11 cellular contexts compared by ENCODE assay signal in the genomic region with DNA sequence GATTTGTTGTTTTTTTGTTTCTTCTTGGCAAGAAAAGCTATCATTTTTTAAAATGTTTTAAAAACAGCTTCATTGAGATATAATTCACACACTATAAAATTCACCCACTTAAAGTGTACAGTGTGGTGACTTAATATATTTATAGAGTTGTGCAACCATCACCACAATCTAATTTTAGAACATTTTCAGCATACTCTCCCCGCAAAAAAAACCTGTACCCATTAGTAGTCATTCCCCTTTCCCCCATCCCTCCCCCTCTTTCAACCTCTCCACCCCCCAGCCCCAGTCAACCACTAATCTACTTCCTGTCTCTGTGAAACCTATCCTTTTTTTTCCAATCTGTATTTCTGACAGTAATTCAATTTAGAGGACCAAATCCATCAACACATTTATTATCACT. TPM values are rescaled to one million over a fixed set of nuclear protein-coding genes. Genes with fewer than 3 reads are reported as not detected.
DNase-seq lines count a peak whose midpoint lies in the region; ATAC-seq and TF ChIP-seq lines count a peak whose summit lies in the region.
"Had no signal": no experiment of that assay in that cellular context is flagged by ENCODE, and none has a peak within 500 bp of the region (broad histone marks: within the 10 kb centered on the region; RNA-seq: fewer than 3 reads in every experiment).

No MANE protein-coding gene starts in this region.

- no peaks in the 10 kb centered on the region for H3K36me3 Mint-ChIP-seq in progenitor cell of endocrine pancreas (ENCODE audit: insufficient read depth)

- peaks cover 1% of the 10 kb centered on the region for H3K4me1 Mint-ChIP-seq in progenitor cell of endocrine pancreas (ENCODE audit: low read depth)
- H3K4me1 Mint-ChIP-seq: central memory CD8-positive, alpha-beta T cell had no signal

- DNase-seq in NCI-H2107 treated with DMSO at 0.1 percent for 48 hours (lab: John Stamatoyannopoulos, UW; ENCODE audit: unreplicated experiment) (peak; percentile 37), NCI-H2107 (lab: John Stamatoyannopoulos, UW) (no peak), SK-N-MC (ENCODE audit: low read depth, low spot score) (no peak), progenitor cell of endocrine pancreas (ENCODE audit: low spot score, unreplicated experiment) (no peak), DMS153 treated with DMSO at 0.1 percent for 48 hours (lab: John Stamatoyannopoulos, UW; ENCODE audit: unreplicated experiment) (no peak), Karpas-422 (no peak), SHP77 (lab: John Stamatoyannopoulos, UW) (no peak)
- DNase-seq: NCI-H524 treated with DMSO at 0.1 percent for 48 hours had no signal

- H3K79me2 ChIP-seq in Karpas-422 (ENCODE audit: low read length), result no peaks in the 10 kb centered on the region

- TF ChIP-seq CTCF in progenitor cell of endocrine pancreas (IDR thresholded peaks at IDR 0.05; ENCODE audit: unreplicated experiment), result no peak

- no peak overlapping the region for H2AFZ ChIP-seq in Karpas-422 (ENCODE audit: low read length)

- H3K9me3 ChIP-seq in SK-N-MC (ENCODE audit: low read depth, low read length), result no peaks in the 10 kb centered on the region
- no peaks in the 10 kb centered on the region for H3K9me3 ChIP-seq in Karpas-422 (ENCODE audit: low read length)

- H3K36me3 ChIP-seq in SK-N-MC (ENCODE audit: insufficient read depth, low read length) (no peaks in the 10 kb centered on the region), Karpas-422 (ENCODE audit: insufficient read depth, low read length) (no peaks in the 10 kb centered on the region)

- H3K9me3 Mint-ChIP-seq in progenitor cell of endocrine pancreas (ENCODE audit: low read depth), result peaks cover 15% of the 10 kb centered on the region
- H3K9me3 Mint-ChIP-seq: central memory CD8-positive, alpha-beta T cell had no signal

- H3K4me3 Mint-ChIP-seq in progenitor cell of endocrine pancreas (ENCODE audit: low read depth), result no peak overlapping the region
- H3K4me3 Mint-ChIP-seq: central memory CD8-positive, alpha-beta T cell had no signal

- no peaks in the 10 kb centered on the region for H3K4me1 ChIP-seq in Karpas-422 (ENCODE audit: low read length)

- H3K9ac ChIP-seq in SK-N-MC (ENCODE audit: insufficient read length), result no peak overlapping the region
- H3K9ac ChIP-seq in Karpas-422 (ENCODE audit: low read length), result no peak overlapping the region

- H3K27me3 ChIP-seq in Karpas-422 (ENCODE audit: low read length), result no peaks in the 10 kb centered on the region

- no peak overlapping the region for H3K4me2 ChIP-seq in Karpas-422 (ENCODE audit: low read depth, low read length, poor library complexity, severe bottlenecking)

- H3K9me2 ChIP-seq in Karpas-422 (replicated peaks; ENCODE audit: insufficient read depth, low read length), result no peaks in the 10 kb centered on the region

- H3K4me3 ChIP-seq in SK-N-MC, result 0 out of 2 replicates have a peak overlapping the region, but pooled peaks have one; percentile 15
- H3K4me3 ChIP-seq in Karpas-422 (ENCODE audit: low read length), result no peak overlapping the region

- H3K27me3 Mint-ChIP-seq in progenitor cell of endocrine pancreas, result no peaks in the 10 kb centered on the region
- H3K27me3 Mint-ChIP-seq: central memory CD8-positive, alpha-beta T cell had no signal

- peak overlapping the region; percentile 50 for H3K27ac Mint-ChIP-seq in progenitor cell of endocrine pancreas

- no peak overlapping the region for H3K27ac ChIP-seq in SK-N-MC
- no peak overlapping the region for H3K27ac ChIP-seq in Karpas-422 (ENCODE audit: low read length)
- H3K27ac ChIP-seq: 22Rv1 had no signal

- ATAC-seq in HG03139 (IDR thresholded peaks at IDR 0.05; ENCODE audit: unreplicated experiment), result peak; percentile 67

- no peaks in the 10 kb centered on the region for H4K20me1 ChIP-seq in Karpas-422 (ENCODE audit: insufficient read depth, low read depth, low read length)

RNA-seq across cellular contexts. Expression of gene ZC3H11B, which starts 30.6 kb away (rescaled TPM):
- 0.19 and 0.49 TPM in 2 replicates for total RNA-seq in progenitor cell of endocrine pancreas
- total RNA-seq in Karpas-422 (2014; rRNA removed; shearing (Covaris generic); ENCODE audit: low replicate concordance), result not detected in 2 replicates
